In genomic region chr9:459491-460444, GRCh38 we compare ENCODE assay signal across 1 cellular context.
TF ChIP-seq lines count a peak whose summit lies in the region.

No MANE protein-coding gene starts in this region.

TF ChIP-seq in WTC11, 78 proteins besides CTCF, POLR2A, EP300 and RAD21 (continued from another document):
- no peak for TF ChIP-seq E2F1 (CRISPR knock-in tag; IDR thresholded peaks at IDR 0.05)
- no peak for TF ChIP-seq ZNF281 (CRISPR knock-in tag; IDR thresholded peaks at IDR 0.05)
- no peak for TF ChIP-seq ARID4B (CRISPR knock-in tag; IDR thresholded peaks at IDR 0.05; ENCODE audit: borderline replicate concordance)
- no peak for TF ChIP-seq E2F5 (CRISPR knock-in tag; IDR thresholded peaks at IDR 0.05)
- no peak for TF ChIP-seq CREB1 (CRISPR knock-in tag; IDR thresholded peaks at IDR 0.05)
- no peak for TF ChIP-seq PRDM15 (CRISPR knock-in tag; IDR thresholded peaks at IDR 0.05)
